Comparison of ENCODE assay signal across 15 cellular contexts in the genomic region with DNA sequence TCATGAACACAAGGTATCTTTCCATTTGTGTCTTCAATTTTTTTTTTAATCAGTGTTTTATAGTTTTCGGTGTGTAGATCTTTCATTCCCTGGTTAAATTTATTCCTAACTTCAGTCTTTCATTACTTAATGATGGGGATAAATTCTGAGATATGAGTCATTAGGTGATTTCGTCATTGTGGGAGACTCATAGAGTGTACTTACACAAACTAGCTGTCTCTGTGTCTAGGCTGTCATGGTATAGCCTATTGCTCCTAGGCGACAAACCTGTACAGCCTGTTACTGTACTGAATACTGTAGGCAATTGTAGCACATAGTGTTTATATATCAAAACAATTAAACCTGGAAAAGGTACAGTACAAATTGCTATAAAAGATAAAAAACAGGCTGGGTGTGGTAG. TPM values are rescaled to one million over a fixed set of nuclear protein-coding genes. Genes with fewer than 3 reads are reported as not detected.
DNase-seq lines count a peak whose midpoint lies in the region; ATAC-seq and TF ChIP-seq lines count a peak whose summit lies in the region.
"Had no signal": no experiment of that assay in that cellular context is flagged by ENCODE, and none has a peak within 500 bp of the region (broad histone marks: within the 10 kb centered on the region; RNA-seq: fewer than 3 reads in every experiment).

No MANE protein-coding gene starts in this region.

- CTCF ChIA-PET in RWPE1 (lab: Yijun Ruan, JAX) = interaction anchor here (0.7 to 3.4 kb wide), 2 partner anchors 62 to 174 kb away, joined by 3 to 23 read pairs; no protein-coding TSS in a partner anchor

- POLR2A ChIA-PET in RWPE1 (lab: Yijun Ruan, JAX; ENCODE audit: low non-redundant PET) = no interaction called here

- no peak overlapping the region for H3K4me3 Mint-ChIP-seq in activated naive CD8-positive, alpha-beta T cell treated with anti-CD3 and anti-CD28 coated beads, Interleukin-2, amount 50 U/mL, for 24 hours
- no peak overlapping the region for H3K4me3 Mint-ChIP-seq in activated naive CD8-positive, alpha-beta T cell treated with anti-CD3 and anti-CD28 coated beads for 36 hours
- H3K4me3 Mint-ChIP-seq: activated naive CD4-positive, alpha-beta T cell treated with anti-CD3 and anti-CD28 coated beads, Interleukin-2, amount 50 U/mL, for 24 hours had no signal

- H3K9me3 Mint-ChIP-seq in activated naive CD8-positive, alpha-beta T cell treated with anti-CD3 and anti-CD28 coated beads, Interleukin-2, amount 50 U/mL, for 24 hours = peaks cover 14% of the 10 kb centered on the region
- H3K9me3 Mint-ChIP-seq in activated naive CD8-positive, alpha-beta T cell treated with anti-CD3 and anti-CD28 coated beads for 36 hours = peaks cover 15% of the 10 kb centered on the region

- no peak for DNase-seq in activated naive CD8-positive, alpha-beta T cell treated with anti-CD3 and anti-CD28 coated beads, Interleukin-2, amount 50 U/mL, for 24 hours
- DNase-seq in activated naive CD8-positive, alpha-beta T cell treated with anti-CD3 and anti-CD28 coated beads for 36 hours = no peak
- DNase-seq in RWPE1 (ENCODE audit: low spot score) (peak; percentile 49), fibroblast of mammary gland (ENCODE audit: low read depth) (peak; percentile 85), stromal cell of bone marrow (ENCODE audit: low read depth) (peak; percentile 49), GM20000 (ENCODE audit: low spot score) (no peak), T-helper 1 cell (no peak)
- DNase-seq: BE2C; mesendoderm; NCI-H1048; NCI-H524; posterior cingulate gyrus; stimulated activated CD4-positive, alpha-beta T cell treated with anti-CD3 and anti-CD28 coated beads, Interleukin-4, amount 100 ng/mL, for 1 hour had no signal

- no peak overlapping the region for H3K27ac Mint-ChIP-seq in activated naive CD8-positive, alpha-beta T cell treated with anti-CD3 and anti-CD28 coated beads, Interleukin-2, amount 50 U/mL, for 24 hours
- H3K27ac Mint-ChIP-seq in activated naive CD8-positive, alpha-beta T cell treated with anti-CD3 and anti-CD28 coated beads for 36 hours = no peak overlapping the region
- H3K27ac Mint-ChIP-seq: activated naive CD4-positive, alpha-beta T cell treated with anti-CD3 and anti-CD28 coated beads, Interleukin-2, amount 50 U/mL, for 24 hours had no signal

- no peak for TF ChIP-seq CTCF in RWPE1 (conservative IDR thresholded peaks at IDR 0.05; ENCODE audit: low read depth)
- TF ChIP-seq CTCF in fibroblast of mammary gland (conservative IDR thresholded peaks at IDR 0.05; ENCODE audit: control insufficient read depth, insufficient read depth, low read depth, low read length) = no peak
- TF ChIP-seq CTCF in GM20000 (IDR thresholded peaks at IDR 0.05; ENCODE audit: extremely low read depth, missing control alignments) = no peak

- no peaks in the 10 kb centered on the region for H3K27me3 Mint-ChIP-seq in activated naive CD8-positive, alpha-beta T cell treated with anti-CD3 and anti-CD28 coated beads, Interleukin-2, amount 50 U/mL, for 24 hours
- no peaks in the 10 kb centered on the region for H3K27me3 Mint-ChIP-seq in activated naive CD8-positive, alpha-beta T cell treated with anti-CD3 and anti-CD28 coated beads for 36 hours
- H3K27me3 Mint-ChIP-seq: activated naive CD4-positive, alpha-beta T cell treated with anti-CD3 and anti-CD28 coated beads, Interleukin-2, amount 50 U/mL, for 24 hours had no signal

- H3K27ac ChIP-seq in RWPE1 = no peak overlapping the region

- H3K4me1 Mint-ChIP-seq in activated naive CD8-positive, alpha-beta T cell treated with anti-CD3 and anti-CD28 coated beads, Interleukin-2, amount 50 U/mL, for 24 hours = peaks cover 49% of the 10 kb centered on the region
- H3K4me1 Mint-ChIP-seq in activated naive CD8-positive, alpha-beta T cell treated with anti-CD3 and anti-CD28 coated beads for 36 hours = peaks cover 40% of the 10 kb centered on the region

- ATAC-seq in activated naive CD8-positive, alpha-beta T cell treated with anti-CD3 and anti-CD28 coated beads, Interleukin-2, amount 50 U/mL, for 24 hours = peak; percentile 68
- no peak for ATAC-seq in GM18517 (IDR thresholded peaks at IDR 0.05; ENCODE audit: unreplicated experiment)

- peaks cover 10% of the 10 kb centered on the region for H3K36me3 Mint-ChIP-seq in activated naive CD8-positive, alpha-beta T cell treated with anti-CD3 and anti-CD28 coated beads, Interleukin-2, amount 50 U/mL, for 24 hours (ENCODE audit: low read depth)
- peaks cover 9% of the 10 kb centered on the region for H3K36me3 Mint-ChIP-seq in activated naive CD8-positive, alpha-beta T cell treated with anti-CD3 and anti-CD28 coated beads for 36 hours

- no peak overlapping the region for H3K4me3 ChIP-seq in fibroblast of mammary gland (ENCODE audit: control insufficient read depth, low read depth, low read length)

RNA-seq across cellular contexts. Expression of a gene that starts 42.1 kb away (rescaled TPM):
- total RNA-seq in activated naive CD8-positive, alpha-beta T cell treated with anti-CD3 and anti-CD28 coated beads for 36 hours = 10 to 100 TPM; 24.3 to 25.0 TPM

Comparison
In these comparisons a context has a peak if more than half of its experiments do, and no peak if none do; other contexts are left out.
1. DNase-seq: peak in RWPE1 (single experiment), fibroblast of mammary gland (single experiment) and stromal cell of bone marrow (single experiment); none in activated naive CD8-positive, alpha-beta T cell treated with anti-CD3 and anti-CD28 coated beads, Interleukin-2, amount 50 U/mL, for 24 hours (single experiment), activated naive CD8-positive, alpha-beta T cell treated with anti-CD3 and anti-CD28 coated beads for 36 hours (single experiment), GM20000 (single experiment) and T-helper 1 cell (0 of 5).